26 cellular contexts compared by ENCODE assay signal in genomic region chr7:12827219-12827821, GRCh38.
DNase-seq lines count a peak whose midpoint lies in the region; ATAC-seq, FAIRE-seq and TF ChIP-seq lines count a peak whose summit lies in the region.
"Had no signal": no experiment of that assay in that cellular context is flagged by ENCODE, and none has a peak within 500 bp of the region (broad histone marks: within the 10 kb centered on the region; RNA-seq: fewer than 3 reads in every experiment).

No MANE protein-coding gene starts in this region.

- no peak overlapping the region for H3K27ac Mint-ChIP-seq in stimulated activated naive B cell treated with anti-CD40 and anti-IgM and Interleukin-4, amounts not matched to agents 10 μg/mL and 1 μg/mL and 100 μg/mL, for 72 hours
- H3K27ac Mint-ChIP-seq: activated CD4-positive, alpha-beta T cell treated with anti-CD3 and anti-CD28 coated beads for 36 hours; activated CD8-positive, alpha-beta T cell treated with anti-CD3 and anti-CD28 coated beads, Interleukin-2, amount 10 ng/mL, durations not matched to agents 7 days and 5 days; activated naive CD8-positive, alpha-beta T cell treated with anti-CD3 and anti-CD28 coated beads, Interleukin-2, amount 10 ng/mL, durations not matched to agents 7 days and 5 days; CD4-positive, CD25-positive, alpha-beta regulatory T cell; T-helper 17 cell had no signal

- no peak for FAIRE-seq in HTR-8/SVneo (lab: Jason Lieb, UNC)

- intact Hi-C loops in Right ventricle myocardium superior (cut with DNase I), result no loop called here
- intact Hi-C loops in left cardiac atrium (cut with DNase I), result no loop called here
- intact Hi-C loops in sciatic nerve (cut with DNase I), result no loop called here

- H3K27me3 Mint-ChIP-seq in stimulated activated naive B cell treated with anti-CD40 and anti-IgM and Interleukin-4, amounts not matched to agents 10 μg/mL and 1 μg/mL and 100 μg/mL, for 72 hours, result peaks cover 5 to 6% of the 10 kb centered on the region in 2 donors
- H3K27me3 Mint-ChIP-seq: activated naive CD8-positive, alpha-beta T cell treated with anti-CD3 and anti-CD28 coated beads, Interleukin-2, amount 10 ng/mL, durations not matched to agents 7 days and 5 days; CD4-positive, CD25-positive, alpha-beta regulatory T cell had no signal

- no peak overlapping the region for H3K4me3 Mint-ChIP-seq in stimulated activated naive B cell treated with anti-CD40 and anti-IgM and Interleukin-4, amounts not matched to agents 10 μg/mL and 1 μg/mL and 100 μg/mL, for 72 hours
- H3K4me3 Mint-ChIP-seq: activated CD4-positive, alpha-beta T cell treated with anti-CD3 and anti-CD28 coated beads for 36 hours; activated CD8-positive, alpha-beta T cell treated with anti-CD3 and anti-CD28 coated beads, Interleukin-2, amount 10 ng/mL, durations not matched to agents 7 days and 5 days; activated naive CD8-positive, alpha-beta T cell treated with anti-CD3 and anti-CD28 coated beads, Interleukin-2, amount 10 ng/mL, durations not matched to agents 7 days and 5 days; T-helper 17 cell had no signal

- H3K4me1 Mint-ChIP-seq in stimulated activated naive B cell treated with anti-CD40 and anti-IgM and Interleukin-4, amounts not matched to agents 10 μg/mL and 1 μg/mL and 100 μg/mL, for 72 hours, result no peaks in the 10 kb centered on the region
- H3K4me1 Mint-ChIP-seq: activated CD4-positive, alpha-beta T cell treated with anti-CD3 and anti-CD28 coated beads for 36 hours; activated naive CD8-positive, alpha-beta T cell treated with anti-CD3 and anti-CD28 coated beads, Interleukin-2, amount 10 ng/mL, durations not matched to agents 7 days and 5 days; CD4-positive, CD25-positive, alpha-beta regulatory T cell; T-helper 17 cell had no signal

- H3K9me3 ChIP-seq in right atrium auricular region, result no peaks in the 10 kb centered on the region
- H3K9me3 ChIP-seq: breast epithelium, prostate gland, testis, uterus had no signal

- H3K27ac ChIP-seq in right atrium auricular region, result peak overlapping the region in 1 of 2 donors; percentile 51
- H3K27ac ChIP-seq: breast epithelium, prostate gland, testis, uterus had no signal

- DNase-seq in Right ventricle myocardium superior (no peak), right atrium auricular region (ENCODE audit: low spot score) (no peak), choroid plexus epithelial cell (ENCODE audit: low read depth) (peak; percentile 35), left cardiac atrium (no peak), sciatic nerve (ENCODE audit: low spot score) (no peak), HTR-8/SVneo (ENCODE audit: insufficient read length, low spot score) (no peak), LoVo (ENCODE audit: low spot score) (no peak)
- DNase-seq in stimulated activated naive B cell treated with anti-CD40 and anti-IgM and Interleukin-4, amounts not matched to agents 10 μg/mL and 1 μg/mL and 100 μg/mL, for 72 hours, result no peak
- DNase-seq: 8988T; activated CD4-positive, alpha-beta T cell treated with anti-CD3 and anti-CD28 coated beads for 36 hours; activated CD8-positive, alpha-beta T cell treated with anti-CD3 and anti-CD28 coated beads, Interleukin-2, amount 10 ng/mL, durations not matched to agents 7 days and 5 days; activated effector memory CD4-positive, alpha-beta T cell treated with Interleukin-2 at 50 U/mL for 16 hours; activated naive CD8-positive, alpha-beta T cell treated with anti-CD3 and anti-CD28 coated beads, Interleukin-2, amount 10 ng/mL, durations not matched to agents 7 days and 5 days; activated T-cell treated with anti-CD3 and anti-CD28 coated beads for 4 hours; CD4-positive, CD25-positive, alpha-beta regulatory T cell; EL; glutamatergic neuron; NCI-H146; stimulated activated naive CD4-positive, alpha-beta T cell treated with Interleukin-2 at 50 U/mL for 16 hours; T-helper 17 cell; testis; uterus had no signal

- H3K9me3 Mint-ChIP-seq in stimulated activated naive B cell treated with anti-CD40 and anti-IgM and Interleukin-4, amounts not matched to agents 10 μg/mL and 1 μg/mL and 100 μg/mL, for 72 hours, result peaks cover 0 to 3% of the 10 kb centered on the region in 2 donors
- H3K9me3 Mint-ChIP-seq: activated naive CD8-positive, alpha-beta T cell treated with anti-CD3 and anti-CD28 coated beads, Interleukin-2, amount 10 ng/mL, durations not matched to agents 7 days and 5 days had no signal

- H3K4me3 ChIP-seq in right atrium auricular region, result no peak overlapping the region
- no peak overlapping the region for H3K4me3 ChIP-seq in choroid plexus epithelial cell (ENCODE audit: low read depth, low read length)
- H3K4me3 ChIP-seq: breast epithelium, GM12878, prostate gland, testis, uterus had no signal

- H3K27me3 ChIP-seq in right atrium auricular region, result no peaks in the 10 kb centered on the region
- H3K27me3 ChIP-seq: breast epithelium, testis, uterus had no signal

- TF ChIP-seq CTCF in right atrium auricular region (IDR thresholded peaks at IDR 0.05) (no peak), choroid plexus epithelial cell (conservative IDR thresholded peaks at IDR 0.05; ENCODE audit: low read depth, low read length) (no peak)

- H3K36me3 ChIP-seq in right atrium auricular region, result no peaks in the 10 kb centered on the region
- H3K36me3 ChIP-seq: breast epithelium, prostate gland, uterus had no signal

- ATAC-seq in Right ventricle myocardium superior (ENCODE audit: poor library complexity) (peak; percentile 92), left cardiac atrium (peak; percentile 68 to 70), sciatic nerve (no peak)
- ATAC-seq in stimulated activated naive B cell treated with anti-CD40 and anti-IgM and Interleukin-4, amounts not matched to agents 10 μg/mL and 1 μg/mL and 100 μg/mL, for 72 hours (replicated peaks), result no peak
- ATAC-seq: activated CD4-positive, alpha-beta T cell treated with anti-CD3 and anti-CD28 coated beads for 36 hours; activated CD8-positive, alpha-beta T cell treated with anti-CD3 and anti-CD28 coated beads, Interleukin-2, amount 10 ng/mL, durations not matched to agents 7 days and 5 days; GM12878; SK-N-SH treated with all-trans-retinoic acid at 6 μM for 48 hours; T-helper 17 cell had no signal

- no peaks in the 10 kb centered on the region for H3K4me1 ChIP-seq in right atrium auricular region
- H3K4me1 ChIP-seq: breast epithelium, prostate gland, testis, uterus had no signal

- H3K36me3 Mint-ChIP-seq in stimulated activated naive B cell treated with anti-CD40 and anti-IgM and Interleukin-4, amounts not matched to agents 10 μg/mL and 1 μg/mL and 100 μg/mL, for 72 hours, result no peaks in the 10 kb centered on the region
- H3K36me3 Mint-ChIP-seq: activated naive CD8-positive, alpha-beta T cell treated with anti-CD3 and anti-CD28 coated beads, Interleukin-2, amount 10 ng/mL, durations not matched to agents 7 days and 5 days; CD4-positive, CD25-positive, alpha-beta regulatory T cell had no signal

Comparison
In these comparisons a context has a peak if more than half of its experiments do, and no peak if none do; other contexts are left out.
1. ATAC-seq: peak in Right ventricle myocardium superior (single experiment) and left cardiac atrium (2 of 2); none in sciatic nerve (single experiment) and stimulated activated naive B cell treated with anti-CD40 and anti-IgM and Interleukin-4, amounts not matched to agents 10 μg/mL and 1 μg/mL and 100 μg/mL, for 72 hours (0 of 2).